25 cellular contexts compared by ENCODE assay signal in the genomic region with DNA sequence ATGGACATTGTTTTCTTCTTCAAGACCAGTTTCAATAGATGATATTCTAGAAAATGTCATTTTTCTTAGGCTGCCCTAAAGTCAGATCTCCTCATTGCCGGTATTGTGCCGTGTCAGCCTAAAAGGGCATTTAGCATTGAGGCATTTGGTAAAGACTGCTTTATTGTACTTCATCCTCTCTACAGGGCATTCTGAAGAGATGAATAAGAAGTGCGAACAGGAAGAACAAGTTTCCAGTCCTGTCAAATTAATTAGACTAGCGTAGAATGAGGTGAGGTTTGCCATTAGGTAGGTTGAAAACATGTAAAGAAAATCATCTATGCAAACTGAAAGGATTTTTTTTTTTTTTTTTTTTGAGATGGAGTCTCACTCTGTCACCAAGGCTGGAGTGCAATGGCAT.
"Had no signal": no experiment of that assay in that cellular context is flagged by ENCODE, and none has a peak within 500 bp of the region (broad histone marks: within the 10 kb centered on the region; RNA-seq: fewer than 3 reads in every experiment).

No MANE protein-coding gene starts in this region.

- H3K36me3 ChIP-seq: cardiac muscle cell had no signal

- H3K9me3 Mint-ChIP-seq: activated CD4-positive, alpha-beta memory T cell treated with anti-CD3 and anti-CD28 coated beads, Interleukin-2, amount 10 ng/mL, durations not matched to agents 7 days and 5 days; activated naive CD4-positive, alpha-beta T cell treated with anti-CD3 and anti-CD28 coated beads for 36 hours; activated T-helper 17 cell treated with anti-CD3 and anti-CD28 coated beads, Interleukin-2, amount 50 U/mL, for 72 hours; T-cell had no signal

- H3K36me3 Mint-ChIP-seq: activated naive CD8-positive, alpha-beta T cell; brain; T-cell had no signal

- DNase-seq: activated CD4-positive, alpha-beta memory T cell treated with anti-CD3 and anti-CD28 coated beads, Interleukin-2, amount 10 ng/mL, durations not matched to agents 7 days and 5 days; activated CD4-positive, alpha-beta T cell treated with anti-CD3 and anti-CD28 coated beads, Interleukin-2, amount 50 U/mL, for 1 hour; activated CD4-positive, CD25-positive, alpha-beta regulatory T cell; activated gamma-delta T cell; activated naive CD4-positive, alpha-beta T cell treated with anti-CD3 and anti-CD28 coated beads for 36 hours; activated T-cell treated with anti-CD3 and anti-CD28 coated beads for 4 hours; activated T-cell treated with anti-CD3 and anti-CD28 coated beads, Interleukin-2, amount 50 U/mL, for 48 hours; amygdala; KG1; NCI-H1048; NCI-H1694; NCI-H2029; NCI-H446; NCI-H524; SIG-M5; T-cell; T-helper 2 cell; T1000 had no signal

- H3K4me3 ChIP-seq: cardiac muscle cell, PC-9, SK-N-MC had no signal

- ATAC-seq: activated T-helper 17 cell treated with anti-CD3 and anti-CD28 coated beads, Interleukin-2, amount 50 U/mL, for 72 hours; T-cell had no signal

- H3K27ac Mint-ChIP-seq: activated CD4-positive, alpha-beta memory T cell treated with anti-CD3 and anti-CD28 coated beads, Interleukin-2, amount 10 ng/mL, durations not matched to agents 7 days and 5 days; activated naive CD4-positive, alpha-beta T cell treated with anti-CD3 and anti-CD28 coated beads for 36 hours; activated naive CD8-positive, alpha-beta T cell; activated T-helper 17 cell treated with anti-CD3 and anti-CD28 coated beads, Interleukin-2, amount 50 U/mL, for 72 hours; brain; T-cell had no signal

- H3K4me2 ChIP-seq: PC-9 had no signal

- H3K4me1 Mint-ChIP-seq: activated CD4-positive, alpha-beta memory T cell treated with anti-CD3 and anti-CD28 coated beads, Interleukin-2, amount 10 ng/mL, durations not matched to agents 7 days and 5 days; activated T-helper 17 cell treated with anti-CD3 and anti-CD28 coated beads, Interleukin-2, amount 50 U/mL, for 72 hours; T-cell had no signal

- H3K27ac ChIP-seq: cardiac muscle cell, PC-9, SK-N-MC, VCaP had no signal

- H3K4me3 Mint-ChIP-seq: activated CD4-positive, alpha-beta memory T cell treated with anti-CD3 and anti-CD28 coated beads, Interleukin-2, amount 10 ng/mL, durations not matched to agents 7 days and 5 days; activated naive CD4-positive, alpha-beta T cell treated with anti-CD3 and anti-CD28 coated beads for 36 hours; activated naive CD8-positive, alpha-beta T cell; activated T-helper 17 cell treated with anti-CD3 and anti-CD28 coated beads, Interleukin-2, amount 50 U/mL, for 72 hours; brain; T-cell had no signal

- H2AFZ ChIP-seq: PC-9 had no signal
